Comparison of ENCODE assay signal across 1 cellular context in genomic region chr12:93438266-93439050, GRCh38.
TF ChIP-seq lines count a peak whose summit lies in the region.

No MANE protein-coding gene starts in this region.

TF ChIP-seq in GM12878, 131 proteins besides CTCF, POLR2A, EP300 and RAD21:
- no peak for TF ChIP-seq SUZ12 (IDR thresholded peaks at IDR 0.05; ENCODE audit: unreplicated experiment)
- 0 out of 2 replicates have a peak, but pooled peaks have one; percentile 21 for TF ChIP-seq MLLT1 (IDR thresholded peaks at IDR 0.05)
